In the genomic region with DNA sequence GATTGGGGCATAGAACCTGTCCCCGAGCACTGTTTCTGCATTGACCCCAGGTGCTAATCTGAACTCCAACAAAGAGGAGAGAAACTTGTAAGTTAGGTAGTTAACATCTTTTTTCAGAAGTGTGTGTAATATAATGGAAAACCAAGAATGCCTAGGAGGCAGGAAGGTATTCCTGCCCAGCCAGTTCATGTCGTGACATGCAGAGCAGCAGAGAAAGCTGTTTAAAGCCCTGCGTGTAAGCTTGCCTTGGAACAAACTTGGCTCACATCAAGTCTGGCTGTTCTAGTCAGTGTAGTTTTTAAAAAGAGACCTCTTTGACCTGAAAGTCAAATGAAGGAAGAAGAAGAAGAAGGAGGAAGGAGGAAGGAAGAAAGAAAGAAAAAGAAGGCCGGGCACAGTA, we compare ENCODE assay signal across 1 cellular context.
TF ChIP-seq lines count a peak whose summit lies in the region.

No MANE protein-coding gene starts in this region.

TF ChIP-seq in H1, 55 proteins besides CTCF, POLR2A, EP300 and RAD21:
- no peak for TF ChIP-seq SP1 (IDR thresholded peaks at IDR 0.05; ENCODE audit: low read depth, low read length)
- no peak for TF ChIP-seq SP4 (IDR thresholded peaks at IDR 0.05; ENCODE audit: low read length)
- TF ChIP-seq CEBPB (IDR thresholded peaks at IDR 0.05; ENCODE audit: low read depth, low read length), result no peak
- no peak for TF ChIP-seq FOSL1 (IDR thresholded peaks at IDR 0.05; ENCODE audit: insufficient read depth, low read depth, low read length)
- TF ChIP-seq CHD2 (IDR thresholded peaks at IDR 0.05; ENCODE audit: low read length), result no peak
- no peak for TF ChIP-seq YY1 (IDR thresholded peaks at IDR 0.05; ENCODE audit: low read depth, low read length)
- no peak for TF ChIP-seq MAFK (IDR thresholded peaks at IDR 0.05; ENCODE audit: low read depth, low read length)
- no peak for TF ChIP-seq GABPA (IDR thresholded peaks at IDR 0.05; ENCODE audit: borderline replicate concordance, insufficient read depth, low read length)
- no peak for TF ChIP-seq HDAC2 (IDR thresholded peaks at IDR 0.05; ENCODE audit: borderline replicate concordance in 1 of 2, low read depth in 2 of 2, low read length in 2 of 2)
- TF ChIP-seq SIX5 (IDR thresholded peaks at IDR 0.05; ENCODE audit: low read depth, low read length), result no peak
- TF ChIP-seq SIN3A (conservative IDR thresholded peaks at IDR 0.05 in 1 of 2, IDR thresholded peaks at IDR 0.05 in 1 of 2; ENCODE audit: low read depth in 1 of 2, low read length in 2 of 2), result no peak
- TF ChIP-seq CTBP2 (IDR thresholded peaks at IDR 0.05; ENCODE audit: borderline replicate concordance, insufficient read depth, insufficient read length, low read length), result no peak
- TF ChIP-seq JUN (IDR thresholded peaks at IDR 0.05; ENCODE audit: low read depth, low read length), result no peak
- no peak for TF ChIP-seq CBX5 (IDR thresholded peaks at IDR 0.05; ENCODE audit: low read depth, low read length)
- TF ChIP-seq SUZ12 (IDR thresholded peaks at IDR 0.05; ENCODE audit: low read length), result no peak
- no peak for TF ChIP-seq POU5F1 (IDR thresholded peaks at IDR 0.05; ENCODE audit: low read depth, low read length)
